In the genomic region with DNA sequence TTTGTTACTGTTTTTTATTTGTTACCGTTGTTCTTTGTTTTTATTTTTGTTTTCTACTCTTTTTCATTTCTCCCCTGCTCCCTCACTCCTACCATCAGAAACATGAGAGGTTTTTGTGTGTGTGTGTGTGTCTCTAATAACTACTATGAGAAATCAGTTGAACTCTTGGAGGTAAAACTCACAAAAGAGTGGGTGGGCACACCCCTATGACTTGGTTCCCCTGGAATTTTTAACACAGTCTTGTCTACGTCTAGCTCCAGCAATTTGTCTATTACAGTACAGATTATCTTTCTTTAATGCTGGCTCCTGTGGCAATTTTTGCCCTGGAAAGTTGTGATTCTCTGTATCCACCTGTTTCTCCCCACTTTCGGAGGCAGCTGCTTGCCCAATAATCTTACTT, we compare ENCODE assay signal across 19 cellular contexts. TPM values are rescaled to one million over a fixed set of nuclear protein-coding genes. Genes with fewer than 3 reads are reported as not detected.
DNase-seq lines count a peak whose midpoint lies in the region; ATAC-seq, FAIRE-seq and TF ChIP-seq lines count a peak whose summit lies in the region.
"Had no signal": no experiment of that assay in that cellular context is flagged by ENCODE, and none has a peak within 500 bp of the region (broad histone marks: within the 10 kb centered on the region; RNA-seq: fewer than 3 reads in every experiment).

No MANE protein-coding gene starts in this region.

- peak overlapping the region; percentile 26 to 86 for H3K27ac Mint-ChIP-seq in effector memory CD8-positive, alpha-beta T cell

- no peak for FAIRE-seq in GM12891 (lab: Jason Lieb, UNC)
- FAIRE-seq: G401.6, HTR-8/SVneo had no signal

- ATAC-seq in HCT116 = no peak
- no peak for ATAC-seq in effector memory CD8-positive, alpha-beta T cell (replicated peaks)
- no peak for ATAC-seq in HG03025 (IDR thresholded peaks at IDR 0.05; ENCODE audit: low FRiP score, unreplicated experiment)
- ATAC-seq: Right ventricle myocardium inferior had no signal

- no peaks in the 10 kb centered on the region for H3K9me3 ChIP-seq in HCT116 (ENCODE audit: control insufficient read depth in 1 of 2, insufficient read depth in 1 of 2, low read depth in 1 of 2, low read length in 2 of 2)
- no peaks in the 10 kb centered on the region for H3K9me3 ChIP-seq in mucosa of rectum (ENCODE audit: control insufficient read depth in 2 of 2, low read length in 2 of 2)
- H3K9me3 ChIP-seq: Caco-2, Peyer's patch had no signal

- no peaks in the 10 kb centered on the region for H3K36me3 ChIP-seq in HCT116 (ENCODE audit: control insufficient read depth in 1 of 2, insufficient read depth in 2 of 2, low read length in 2 of 2)
- H3K36me3 ChIP-seq in mucosa of rectum (ENCODE audit: control insufficient read depth in 2 of 2, insufficient read depth in 2 of 2, low read length in 2 of 2) = no peaks in the 10 kb centered on the region
- H3K36me3 ChIP-seq: Peyer's patch had no signal

- H3K4me3 Mint-ChIP-seq in effector memory CD8-positive, alpha-beta T cell = no peak overlapping the region

- TF ChIP-seq POLR2A in HCT116 (IDR thresholded peaks at IDR 0.05; ENCODE audit: borderline replicate concordance, extremely low read depth, insufficient read depth, insufficient read length) (no peak), GM12891 (IDR thresholded peaks at IDR 0.05; ENCODE audit: low read depth, low read length) (no peak)

- POLR2A ChIA-PET in HCT116 (lab: Charles Lee) = interaction anchor here (0.5 kb wide), 1 partner anchor 17 kb away, joined by 4 read pairs; no protein-coding TSS in a partner anchor

- H3K4me3 ChIP-seq in HCT116 (replicated peaks in 1 of 2; ENCODE audit: low read depth in 1 of 2, low read length in 2 of 2) (no peak overlapping the region), mucosa of rectum (ENCODE audit: low read length in 2 of 2) (no peak overlapping the region)
- H3K4me3 ChIP-seq: Peyer's patch had no signal

- H3K27ac ChIP-seq in HCT116 (ENCODE audit: low read depth, low read length) (no peak overlapping the region), mucosa of rectum (ENCODE audit: low read depth in 2 of 2, low read length in 2 of 2) (peak overlapping the region; percentile 63 to 69)

- intact Hi-C loops in HCT116 (cut with micrococcal nuclease) = loop anchor here (10.0 kb wide), 1 partner anchor 297 kb away; no protein-coding TSS in a partner anchor

- no peaks in the 10 kb centered on the region for H3K9me2 ChIP-seq in HCT116 (ENCODE audit: insufficient read depth)

- H3K79me2 ChIP-seq in HCT116 (ENCODE audit: insufficient read depth, low read length) = no peaks in the 10 kb centered on the region

- H2AFZ ChIP-seq in HCT116 (ENCODE audit: low read depth, low read length, poor library complexity, severe bottlenecking) = no peak overlapping the region

- H4K20me1 ChIP-seq in HCT116 (ENCODE audit: insufficient read depth) = no peaks in the 10 kb centered on the region

- TF ChIP-seq RAD21 in HCT116 (IDR thresholded peaks at IDR 0.05; ENCODE audit: low read depth) = no peak

- H3K27me3 Mint-ChIP-seq in effector memory CD8-positive, alpha-beta T cell = no peaks in the 10 kb centered on the region

- H3K4me1 ChIP-seq in HCT116 (ENCODE audit: control insufficient read depth in 1 of 2, insufficient read depth in 2 of 2, low read length in 2 of 2) = peaks cover 5 to 21% of the 10 kb centered on the region in 2 experiments
- H3K4me1 ChIP-seq in mucosa of rectum (ENCODE audit: control insufficient read depth in 2 of 2, insufficient read depth in 2 of 2, low read length in 2 of 2) = peaks cover 2 to 14% of the 10 kb centered on the region in 2 donors
- H3K4me1 ChIP-seq: Caco-2 had no signal

- no TSS peak for BruUV-seq in HCT116 (replicated peaks; lab: Mats Ljungman, UMichigan)

- peak; percentile 63 for DNase-seq in Daoy (ENCODE audit: low read depth)
- DNase-seq in HCT116 (ENCODE audit: low read depth, low spot score) = no peak
- DNase-seq in effector memory CD8-positive, alpha-beta T cell = no peak
- DNase-seq in GM12891 (ENCODE audit: insufficient read length, low spot score) = no peak
- DNase-seq in NCI-H748 treated with DMSO at 0.1 percent for 48 hours (lab: John Stamatoyannopoulos, UW) = no peak
- DNase-seq: Caco-2, DMS79, NCI-H1105 treated with DMSO at 0.1 percent for 48 hours, NCI-H1694 treated with DMSO at 0.1 percent for 48 hours, NCI-H2107, NCI-H2227 treated with DMSO at 0.1 percent for 48 hours, NCI-H524, Peyer's patch had no signal

- H3K4me2 ChIP-seq in HCT116 (ENCODE audit: low read length) = peak overlapping the region; percentile 18; the same call in 1 of the 2 replicates

- no peak for TF ChIP-seq CTCF in HCT116 (IDR thresholded peaks at IDR 0.05 in 2 of 3, conservative IDR thresholded peaks at IDR 0.05 in 1 of 3; ENCODE audit: borderline replicate concordance in 1 of 3, insufficient read depth in 1 of 3, low read depth in 2 of 3, low read length in 2 of 3)

- CTCF ChIA-PET in HCT116 (lab: Charles Lee) = no interaction called here

- no peak overlapping the region for H3K9ac ChIP-seq in HCT116 (ENCODE audit: low read length)
- no peak overlapping the region for H3K9ac ChIP-seq in mucosa of rectum (ENCODE audit: low read depth in 1 of 2, low read length in 2 of 2)

- no peaks in the 10 kb centered on the region for H3K9me3 Mint-ChIP-seq in effector memory CD8-positive, alpha-beta T cell

- RAD21 ChIA-PET in HCT116 (lab: Charles Lee; ENCODE audit: low non-redundant PET in 1 of 2, low total read pairs in 2 of 2, uncharacterized antibody in 2 of 2, unreplicated experiment in 2 of 2) = interaction anchor here in 1 of 2 experiments (1.6 kb wide), 1 partner anchor 514 kb away, joined by 4 read pairs; no protein-coding TSS in a partner anchor

- H3K4me1 Mint-ChIP-seq in effector memory CD8-positive, alpha-beta T cell (ENCODE audit: low read depth in 2 of 2) = peaks cover 12 to 77% of the 10 kb centered on the region in 2 donors

- H3K36me3 Mint-ChIP-seq in effector memory CD8-positive, alpha-beta T cell (ENCODE audit: insufficient read depth) = peaks cover 25% of the 10 kb centered on the region

- H3K27me3 ChIP-seq in HCT116 (ENCODE audit: insufficient read depth, low read length) (no peaks in the 10 kb centered on the region), mucosa of rectum (ENCODE audit: control insufficient read depth in 2 of 2, insufficient read depth in 2 of 2, low read length in 2 of 2) (no peaks in the 10 kb centered on the region)
- H3K27me3 ChIP-seq: Peyer's patch had no signal

TF ChIP-seq in HCT116, 20 proteins besides CTCF, POLR2A, EP300 and RAD21:
- TF ChIP-seq, protein P1, sequence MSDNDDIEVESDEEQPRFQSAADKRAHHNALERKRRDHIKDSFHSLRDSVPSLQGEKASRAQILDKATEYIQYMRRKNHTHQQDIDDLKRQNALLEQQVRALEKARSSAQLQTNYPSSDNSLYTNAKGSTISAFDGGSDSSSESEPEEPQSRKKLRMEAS (IDR thresholded peaks at IDR 0.05) = no peak
- TF ChIP-seq EGR1 (IDR thresholded peaks at IDR 0.05; ENCODE audit: low read depth) = 0 out of 2 replicates have a peak, but pooled peaks have one; percentile 41

TF ChIP-seq in GM12891, 5 proteins besides CTCF, POLR2A, EP300 and RAD21:
- TF ChIP-seq POLR2AphosphoS5 (IDR thresholded peaks at IDR 0.05; ENCODE audit: low read depth, low read length) (no peak), TAF1 (IDR thresholded peaks at IDR 0.05; ENCODE audit: low read depth, low read length) (no peak), SPI1 (IDR thresholded peaks at IDR 0.05; ENCODE audit: low read depth, low read length) (no peak), POU2F2 (IDR thresholded peaks at IDR 0.05; ENCODE audit: low read depth, low read length) (no peak), PAX5 (IDR thresholded peaks at IDR 0.05; ENCODE audit: insufficient read depth, low read length, severe bottlenecking) (no peak)
TF ChIP-seq in GM12891: peak in this region for 0.

RNA-seq across cellular contexts. Expression of a gene that starts 56.2 kb away (rescaled TPM):
- 39.0 and 42.6 TPM in 2 replicates for total RNA-seq in Daoy (2014; rRNA removed; shearing (Covaris generic))
- total RNA-seq in HCT116 (2021; ENCODE audit: unreplicated experiment) = 1.1 TPM
- polyA plus RNA-seq in HCT116 (2012) = 0.37 and 0.46 TPM in 2 replicates
- 1.0 TPM for polyA plus RNA-seq in GM12891 (2012; ENCODE audit: low read depth, missing spikeins)
- total RNA-seq: Caco-2, LHCN-M2 had no signal

Comparison
In these comparisons a context has a peak if more than half of its experiments do, and no peak if none do; other contexts are left out.
1. RNA of a gene that starts 56.2 kb away (total RNA-seq): 39.0 to 42.6 TPM in Daoy; 1.1 TPM in HCT116 (single experiment); every median in the first group is over 10 times any median in the second.